18 cellular contexts compared by ENCODE assay signal in genomic region chr5:173028811-173029327, GRCh38. TPM values are rescaled to one million over a fixed set of nuclear protein-coding genes. Genes with fewer than 3 reads are reported as not detected.
DNase-seq lines count a peak whose midpoint lies in the region; ATAC-seq, FAIRE-seq and TF ChIP-seq lines count a peak whose summit lies in the region.
"Had no signal": no experiment of that assay in that cellular context is flagged by ENCODE, and none has a peak within 500 bp of the region (broad histone marks: within the 10 kb centered on the region; RNA-seq: fewer than 3 reads in every experiment).

No MANE protein-coding gene starts in this region.

- H3K27me3 Mint-ChIP-seq in CD4-positive, alpha-beta T cell: no peaks in the 10 kb centered on the region
- H3K27me3 Mint-ChIP-seq: activated naive CD8-positive, alpha-beta T cell treated with anti-CD3 and anti-CD28 coated beads, Interleukin-2, amount 50 U/mL, for 24 hours had no signal

- H3K4me3 ChIP-seq in OCI-LY1 (ENCODE audit: low read depth, low read length, poor library complexity, severe bottlenecking) (no peak overlapping the region), heart left ventricle (no peak overlapping the region), psoas muscle (no peak overlapping the region)

- H3K79me2 ChIP-seq in OCI-LY1 (ENCODE audit: insufficient read depth, low read length): peaks cover 16% of the 10 kb centered on the region

- H3K9me3 Mint-ChIP-seq in CD4-positive, alpha-beta T cell: no peaks in the 10 kb centered on the region
- H3K9me3 Mint-ChIP-seq: activated naive CD8-positive, alpha-beta T cell treated with anti-CD3 and anti-CD28 coated beads, Interleukin-2, amount 50 U/mL, for 24 hours; activated T-cell treated with anti-CD3 and anti-CD28 coated beads, Interleukin-2, amount 50 U/mL, for 4 hours; T-helper 2 cell treated with Interferon-gamma antibody and Interleukin-4, amounts not matched to agents 5 μg/mL and 100 μg/mL, for 36 hours had no signal

- no peak for ATAC-seq in CD4-positive, alpha-beta T cell (ENCODE audit: poor library complexity)
- ATAC-seq in heart left ventricle: peak in 1 of 4 donors; percentile 7
- no peak for ATAC-seq in psoas muscle
- ATAC-seq: activated naive CD8-positive, alpha-beta T cell treated with anti-CD3 and anti-CD28 coated beads, Interleukin-2, amount 50 U/mL, for 24 hours; activated T-cell treated with anti-CD3 and anti-CD28 coated beads, Interleukin-2, amount 50 U/mL, for 4 hours had no signal

- H2AFZ ChIP-seq in OCI-LY1 (ENCODE audit: low read length): no peak overlapping the region

- no peaks in the 10 kb centered on the region for H3K9me2 ChIP-seq in OCI-LY1 (ENCODE audit: low read depth, low read length)

- H3K4me2 ChIP-seq in OCI-LY1 (ENCODE audit: low read length): no peak overlapping the region

- H3K4me1 Mint-ChIP-seq in CD4-positive, alpha-beta T cell (ENCODE audit: low read depth): peaks cover 18% of the 10 kb centered on the region

- H3K36me3 Mint-ChIP-seq in CD4-positive, alpha-beta T cell (ENCODE audit: low read depth): peaks cover 20% of the 10 kb centered on the region

- TF ChIP-seq CTCF in CD4-positive, alpha-beta T cell (IDR thresholded peaks at IDR 0.05): no peak
- TF ChIP-seq CTCF in OCI-LY1 (IDR thresholded peaks at IDR 0.05; ENCODE audit: low read length) (no peak), heart left ventricle (IDR thresholded peaks at IDR 0.05) (no peak), psoas muscle (IDR thresholded peaks at IDR 0.05) (no peak)

- intact Hi-C loops in CD4-positive, alpha-beta T cell (cut with DNase I, micrococcal nuclease): loop anchor here (5.0 kb wide), 1 partner anchor 47 kb away; the partner anchor contains the start of gene ATP6V0E1 (in 2 of the 2)
- intact Hi-C loops in heart left ventricle (cut with DNase I): no loop called here
- intact Hi-C loops in psoas muscle (cut with DNase I): no loop called here

- H4K20me1 ChIP-seq in OCI-LY1 (ENCODE audit: insufficient read depth, low read length): no peaks in the 10 kb centered on the region

- peaks cover 14% of the 10 kb centered on the region for H3K4me1 ChIP-seq in OCI-LY1 (ENCODE audit: insufficient read depth, low read length, severe bottlenecking)
- peaks cover 0 to 37% (median 26%) of the 10 kb centered on the region in 12 donors for H3K4me1 ChIP-seq in heart left ventricle
- H3K4me1 ChIP-seq in psoas muscle: peaks cover 12% of the 10 kb centered on the region

- CTCF ChIA-PET in CD4-positive, alpha-beta T cell (lab: Charles Lee): no interaction called here

- POLR2A ChIA-PET in CD4-positive, alpha-beta T cell (lab: Charles Lee): interaction anchor here (0.9 to 2.0 kb wide), 5 partner anchors 10 to 70 kb away, joined by 3 to 13 read pairs (median 3); partner anchors contain the start of gene RPL26L1

- no peak for TF ChIP-seq POLR2A in heart left ventricle (IDR thresholded peaks at IDR 0.05)

- no peaks in the 10 kb centered on the region for H3K27me3 ChIP-seq in CD4-positive, alpha-beta T cell (ENCODE audit: control insufficient read depth, insufficient read depth, low read length)
- H3K27me3 ChIP-seq in OCI-LY1 (ENCODE audit: insufficient read depth, low read length) (no peaks in the 10 kb centered on the region), heart left ventricle (no peaks in the 10 kb centered on the region), psoas muscle (ENCODE audit: insufficient read depth in 3 of 3, low read length in 2 of 3) (no peaks in the 10 kb centered on the region)

- no peak overlapping the region for H3K9ac ChIP-seq in OCI-LY1 (ENCODE audit: low read length)

- H3K9me3 ChIP-seq in CD4-positive, alpha-beta T cell (ENCODE audit: control insufficient read depth, low read length): no peaks in the 10 kb centered on the region
- H3K9me3 ChIP-seq in OCI-LY1 (ENCODE audit: low read length) (no peaks in the 10 kb centered on the region), heart left ventricle (no peaks in the 10 kb centered on the region), psoas muscle (no peaks in the 10 kb centered on the region)

- no peak for DNase-seq in CD4-positive, alpha-beta T cell
- DNase-seq in heart left ventricle (no peak), psoas muscle (no peak), cortex of kidney (lab: John Stamatoyannopoulos, UW) (no peak), T-helper 2 cell (no peak), GM19239 (ENCODE audit: insufficient read length, low spot score) (no peak)
- DNase-seq in activated CD4-positive, alpha-beta T cell treated with anti-CD3 and anti-CD28 coated beads, Interleukin-2, amount 50 U/mL, for 48 hours: no peak
- DNase-seq: activated CD4-positive, alpha-beta T cell treated with anti-CD3 and anti-CD28 coated beads for 4 hours; activated naive CD8-positive, alpha-beta T cell treated with anti-CD3 and anti-CD28 coated beads, Interleukin-2, amount 50 U/mL, for 24 hours; activated T-cell treated with anti-CD3 and anti-CD28 coated beads, Interleukin-2, amount 50 U/mL, for 4 hours; DMS153; NCI-H2107; NCI-H748 treated with DMSO at 0.1 percent for 48 hours; stimulated activated CD4-positive, alpha-beta T cell treated with anti-CD3 and anti-CD28 coated beads, Interleukin-1b, Interleukin-23, amount 100 ng/mL, for 48 hours had no signal

- H3K36me3 ChIP-seq in OCI-LY1 (ENCODE audit: insufficient read depth, low read length) (peaks cover 16% of the 10 kb centered on the region; the same call in 1 of the 2 replicates), heart left ventricle (peaks cover 0 to 1% (median 0%) of the 10 kb centered on the region in 9 donors), psoas muscle (ENCODE audit: insufficient read depth in 1 of 2, low read depth in 1 of 2) (no peaks in the 10 kb centered on the region)

- H3F3A ChIP-seq in OCI-LY1 (ENCODE audit: insufficient read depth, low read length): no peaks in the 10 kb centered on the region

- WGBS in heart left ventricle, 4 donors: 72 to 82% (median 78%) methylated on average over 4 of the region's 4 CpGs
- 63 to 82% (median 74%) methylated on average over 4 of the region's 4 CpGs for WGBS in psoas muscle, 3 donors

- H3K27ac Mint-ChIP-seq in CD4-positive, alpha-beta T cell: no peak overlapping the region
- H3K27ac Mint-ChIP-seq: activated naive CD8-positive, alpha-beta T cell treated with anti-CD3 and anti-CD28 coated beads, Interleukin-2, amount 50 U/mL, for 24 hours; T-helper 2 cell treated with Interferon-gamma antibody and Interleukin-4, amounts not matched to agents 5 μg/mL and 100 μg/mL, for 36 hours had no signal

- no peak overlapping the region for H3K4me3 Mint-ChIP-seq in CD4-positive, alpha-beta T cell
- H3K4me3 Mint-ChIP-seq: activated naive CD8-positive, alpha-beta T cell treated with anti-CD3 and anti-CD28 coated beads, Interleukin-2, amount 50 U/mL, for 24 hours; activated T-cell treated with anti-CD3 and anti-CD28 coated beads, Interleukin-2, amount 50 U/mL, for 4 hours; T-helper 2 cell treated with Interferon-gamma antibody and Interleukin-4, amounts not matched to agents 5 μg/mL and 100 μg/mL, for 36 hours had no signal

- FAIRE-seq in GM19239 (lab: Jason Lieb, UNC): no peak
- FAIRE-seq: islet of Langerhans, urothelium cell line had no signal

- H3K27ac ChIP-seq in CD4-positive, alpha-beta T cell (ENCODE audit: low read depth, low read length): peak overlapping the region; percentile 6
- H3K27ac ChIP-seq in OCI-LY1 (ENCODE audit: low read depth, low read length, poor library complexity, severe bottlenecking) (peak overlapping the region; percentile 22), heart left ventricle (peak overlapping the region in 11 of 12 donors; percentile 37 to 89 (median 63)), psoas muscle (peak overlapping the region; percentile 33)

RNA-seq across cellular contexts. Expression of gene CREBRF, which starts 27.3 kb away (rescaled TPM):
- 10 to 100 TPM; 92.7 to 99.6 TPM for total RNA-seq in CD4-positive, alpha-beta T cell
- total RNA-seq in heart left ventricle (10 to 100 TPM; 13.5 to 47.7 (median 24.0) TPM), psoas muscle (10 to 100 TPM; 13.1 to 17.1 (median 14.0) TPM)
- polyA plus RNA-seq in heart left ventricle (1 to 10 TPM; 2.7 to 7.0 TPM), psoas muscle (1 to 10 TPM in 2 of 3 donors, under 1 TPM in 1; 0.92 to 6.6 (median 4.5) TPM)

RNA-seq across cellular contexts. Expression of gene ATP6V0E1, which starts 45.3 kb away (rescaled TPM):
- total RNA-seq in CD4-positive, alpha-beta T cell: 10 to 100 TPM; 31.1 to 31.9 TPM
- 100 to 1,000 TPM; 127 to 225 (median 196) TPM for total RNA-seq in heart left ventricle
- polyA plus RNA-seq in heart left ventricle: 100 to 1,000 TPM; 238 to 242 TPM
- total RNA-seq in psoas muscle: 100 to 1,000 TPM in 3 of 4 donors, 10 to 100 TPM in 1; 97.8 to 176 (median 147) TPM
- polyA plus RNA-seq in psoas muscle: 100 to 1,000 TPM; 156 to 319 (median 201) TPM

Comparison
In these comparisons a context has a peak if more than half of its experiments do, and no peak if none do; other contexts are left out.
1. H3K27ac ChIP-seq: peak in every context shown above with its lines; median percentile 63 in heart left ventricle; 33 in psoas muscle; 22 in OCI-LY1; 6 in CD4-positive, alpha-beta T cell.
2. intact Hi-C loops: an anchor here in CD4-positive, alpha-beta T cell (5.0 kb wide); none called in heart left ventricle and psoas muscle.